ENCODE assay signal across 8 cellular contexts in genomic region chr15:51622269-51623180, GRCh38. TPM values are rescaled to one million over a fixed set of nuclear protein-coding genes. Genes with fewer than 3 reads are reported as not detected.
DNase-seq lines count a peak whose midpoint lies in the region; ATAC-seq, FAIRE-seq and TF ChIP-seq lines count a peak whose summit lies in the region.

A gene with protein sequence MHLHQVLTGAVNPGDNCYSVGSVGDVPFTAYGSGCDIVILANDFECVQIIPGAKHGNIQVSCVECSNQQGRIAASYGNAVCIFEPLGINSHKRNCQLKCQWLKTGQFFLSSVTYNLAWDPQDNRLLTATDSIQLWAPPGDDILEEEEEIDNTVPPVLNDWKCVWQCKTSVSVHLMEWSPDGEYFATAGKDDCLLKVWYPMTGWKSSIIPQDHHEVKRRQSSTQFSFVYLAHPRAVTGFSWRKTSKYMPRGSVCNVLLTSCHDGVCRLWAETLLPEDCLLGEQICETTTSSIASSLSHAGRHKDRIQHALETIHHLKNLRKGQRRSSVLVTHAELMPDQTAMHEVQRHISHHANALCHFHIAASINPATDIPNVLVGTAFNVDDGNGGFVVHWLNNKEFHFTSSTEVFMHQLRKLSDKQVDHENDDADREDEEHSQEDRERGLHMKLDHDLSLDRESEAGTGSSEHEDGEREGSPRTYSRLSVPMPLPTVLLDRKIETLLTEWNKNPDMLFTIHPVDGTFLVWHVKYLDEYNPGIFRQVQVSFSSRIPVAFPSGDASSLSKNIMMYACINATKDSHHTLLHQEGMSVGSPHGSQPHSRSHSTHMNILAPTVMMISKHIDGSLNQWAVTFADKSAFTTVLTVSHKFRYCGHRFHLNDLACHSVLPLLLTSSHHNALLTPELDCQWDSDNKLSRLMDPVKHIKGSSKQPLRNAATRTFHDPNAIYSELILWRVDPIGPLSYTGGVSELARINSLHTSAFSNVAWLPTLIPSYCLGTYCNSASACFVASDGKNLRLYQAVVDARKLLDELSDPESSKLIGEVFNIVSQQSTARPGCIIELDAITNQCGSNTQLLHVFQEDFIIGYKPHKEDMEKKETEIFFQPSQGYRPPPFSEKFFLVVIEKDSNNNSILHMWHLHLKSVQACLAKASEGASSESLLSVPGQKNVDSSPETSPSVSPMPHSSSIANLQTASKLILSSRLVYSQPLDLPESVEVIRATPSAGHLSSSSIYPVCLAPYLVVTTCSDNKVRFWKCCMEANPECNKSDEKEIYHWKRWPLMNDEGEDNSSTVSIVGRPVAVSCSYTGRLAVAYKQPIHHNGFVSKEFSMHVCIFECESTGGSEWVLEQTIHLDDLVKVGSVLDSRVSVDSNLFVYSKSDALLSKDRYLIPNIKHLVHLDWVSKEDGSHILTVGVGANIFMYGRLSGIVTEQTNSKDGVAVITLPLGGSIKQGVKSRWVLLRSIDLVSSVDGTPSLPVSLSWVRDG (N-terminal part only) (minus strand): TSS chr15:51622771. CDS start chr15:51622545, 226 bp downstream.

- intact Hi-C loops in Caco-2 (cut with micrococcal nuclease; ENCODE audit: unreplicated experiment): loop anchor here (2.0 kb wide), 1 partner anchor 86 kb away; no protein-coding TSS in a partner anchor
- intact Hi-C loops in natural killer cell (cut with micrococcal nuclease): no loop called here

- TF ChIP-seq CTCF in Caco-2 (IDR thresholded peaks at IDR 0.05; ENCODE audit: insufficient read depth in 1 of 2, low read depth in 1 of 2, low read length in 1 of 2, severe bottlenecking in 1 of 2, unreplicated experiment in 1 of 2) (no peak), fibroblast of pulmonary artery (IDR thresholded peaks at IDR 0.05; ENCODE audit: low read length, missing control alignments) (no peak), natural killer cell (IDR thresholded peaks at IDR 0.05) (no peak)

- no peaks in the 10 kb centered on the region for H3K27me3 ChIP-seq in Caco-2 (replicated peaks; ENCODE audit: control insufficient read depth, insufficient read depth, low read length)

- BruUV-seq in Caco-2 (replicated peaks; lab: Mats Ljungman, UMichigan): no TSS peak

- peak within 1 kb of the TSS; percentile 84 for H3K4me3 ChIP-seq in Caco-2 (ENCODE audit: low read depth, low read length)
- H3K4me3 ChIP-seq in Jurkat, Clone E6-1 (ENCODE audit: low read length): peak within 1 kb of the TSS; percentile 81
- peak within 1 kb of the TSS; percentile 83 for H3K4me3 ChIP-seq in fibroblast of pulmonary artery (replicated peaks; ENCODE audit: low read depth, low read length)

- H3K36me3 Mint-ChIP-seq in Caco-2 (ENCODE audit: insufficient read depth, unreplicated experiment): peaks cover 12% of the 10 kb centered on the region
- H3K36me3 Mint-ChIP-seq in natural killer cell: no peaks in the 10 kb centered on the region

- H3K9me3 ChIP-seq in Caco-2: no peaks in the 10 kb centered on the region

- H3K4me3 Mint-ChIP-seq in Caco-2 (ENCODE audit: unreplicated experiment) (peak within 1 kb of the TSS; percentile 95), natural killer cell (peak within 1 kb of the TSS; percentile 85)

- H3K27ac Mint-ChIP-seq in Caco-2 (ENCODE audit: unreplicated experiment): peak within 1 kb of the TSS; percentile 80
- H3K27ac Mint-ChIP-seq in natural killer cell: peak within 1 kb of the TSS in 1 of 2 donors; percentile 79

- H3K36me3 ChIP-seq in Caco-2 (ENCODE audit: control insufficient read depth, insufficient read depth, low read length): no peaks in the 10 kb centered on the region

- H3K9me3 Mint-ChIP-seq in Caco-2 (ENCODE audit: unreplicated experiment) (no peaks in the 10 kb centered on the region), natural killer cell (no peaks in the 10 kb centered on the region)

- no peak for FAIRE-seq in RCC 7860 (lab: Jason Lieb, UNC)

- ATAC-seq in GM21447 (IDR thresholded peaks at IDR 0.05; ENCODE audit: unreplicated experiment) (peak; percentile 40), natural killer cell (peak; percentile 65 to 69 (median 67))

- H3K4me1 Mint-ChIP-seq in Caco-2 (ENCODE audit: low read depth, unreplicated experiment) (peaks cover 7% of the 10 kb centered on the region), natural killer cell (peaks cover 19 to 21% of the 10 kb centered on the region in 2 donors)

- DNase-seq in Caco-2 (peak; percentile 80 to 85), RCC 7860 (ENCODE audit: low spot score) (peak; percentile 78), fibroblast of pulmonary artery (ENCODE audit: low read depth) (peak; percentile 89), natural killer cell (peak; percentile 50)
- DNase-seq in Jurkat, Clone E6-1 (ENCODE audit: low read depth, low spot score): peak; percentile 83
- DNase-seq in activated effector memory CD4-positive, alpha-beta T cell treated with anti-CD3 and anti-CD28 coated beads, Interleukin-2, amount 50 U/mL, for 16 hours: peak; percentile 85
- DNase-seq in stimulated activated naive CD4-positive, alpha-beta T cell treated with Interleukin-2 at 50 U/mL for 16 hours (lab: John Stamatoyannopoulos, UW): peak; percentile 62

- peaks cover 2% of the 10 kb centered on the region for H3K27me3 Mint-ChIP-seq in Caco-2 (ENCODE audit: insufficient read depth, unreplicated experiment)
- H3K27me3 Mint-ChIP-seq in natural killer cell (ENCODE audit: low read depth in 2 of 2): peaks cover 18 to 37% of the 10 kb centered on the region in 2 donors

- CTCF ChIA-PET in Caco-2 (lab: Charles Lee): interaction anchor here (0.7 to 1.4 kb wide), 4 partner anchors 9 to 154 kb away, joined by 3 to 5 read pairs (median 4); no protein-coding TSS in a partner anchor

- peaks cover 6% of the 10 kb centered on the region; the same call in 1 of the 2 replicates for H3K4me1 ChIP-seq in Caco-2

- POLR2A ChIA-PET in Caco-2 (lab: Charles Lee): no interaction called here

RNA-seq across cellular contexts. Expression of the gene that starts here (rescaled TPM):
- total RNA-seq in Caco-2 (2022) (7.5 TPM in 2 replicates), natural killer cell (10 to 100 TPM in 2 of 3 donors, 1 to 10 TPM in 1; 6.4 to 12.4 (median 11.3) TPM)
- 40.5 TPM for polyA plus RNA-seq in Jurkat, Clone E6-1 (2012; ENCODE audit: insufficient read depth, insufficient read length)

Comparison
In these comparisons a context has a peak if more than half of its experiments do, and no peak if none do; other contexts are left out.
1. Peak in every context shown above with its lines: DNase-seq, ATAC-seq and H3K4me3 ChIP-seq.